Comparison of ENCODE assay signal across 1 cellular context in the genomic region with DNA sequence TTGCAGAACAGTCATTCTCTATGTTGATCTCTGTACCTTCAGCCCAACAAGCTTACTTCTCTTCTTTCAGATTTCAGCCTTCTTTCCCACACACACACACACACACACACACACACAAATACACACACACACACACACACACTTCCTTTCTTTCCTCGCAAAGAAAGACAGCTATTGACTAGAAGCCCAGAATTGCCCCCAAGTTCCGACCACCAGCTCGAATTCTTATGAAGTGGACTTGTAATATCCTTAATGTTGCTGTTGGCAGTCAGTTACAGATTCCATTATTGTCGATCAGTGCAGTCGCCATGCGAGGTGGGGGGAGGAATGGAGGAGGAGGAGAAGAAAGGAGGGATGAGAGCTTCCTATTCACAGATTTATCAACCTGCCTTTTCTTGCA.
TF ChIP-seq lines count a peak whose summit lies in the region.

No MANE protein-coding gene starts in this region.

TF ChIP-seq in GM23338, 12 proteins besides CTCF, POLR2A, EP300 and RAD21 (continued from another document):
- TF ChIP-seq, protein P1, sequence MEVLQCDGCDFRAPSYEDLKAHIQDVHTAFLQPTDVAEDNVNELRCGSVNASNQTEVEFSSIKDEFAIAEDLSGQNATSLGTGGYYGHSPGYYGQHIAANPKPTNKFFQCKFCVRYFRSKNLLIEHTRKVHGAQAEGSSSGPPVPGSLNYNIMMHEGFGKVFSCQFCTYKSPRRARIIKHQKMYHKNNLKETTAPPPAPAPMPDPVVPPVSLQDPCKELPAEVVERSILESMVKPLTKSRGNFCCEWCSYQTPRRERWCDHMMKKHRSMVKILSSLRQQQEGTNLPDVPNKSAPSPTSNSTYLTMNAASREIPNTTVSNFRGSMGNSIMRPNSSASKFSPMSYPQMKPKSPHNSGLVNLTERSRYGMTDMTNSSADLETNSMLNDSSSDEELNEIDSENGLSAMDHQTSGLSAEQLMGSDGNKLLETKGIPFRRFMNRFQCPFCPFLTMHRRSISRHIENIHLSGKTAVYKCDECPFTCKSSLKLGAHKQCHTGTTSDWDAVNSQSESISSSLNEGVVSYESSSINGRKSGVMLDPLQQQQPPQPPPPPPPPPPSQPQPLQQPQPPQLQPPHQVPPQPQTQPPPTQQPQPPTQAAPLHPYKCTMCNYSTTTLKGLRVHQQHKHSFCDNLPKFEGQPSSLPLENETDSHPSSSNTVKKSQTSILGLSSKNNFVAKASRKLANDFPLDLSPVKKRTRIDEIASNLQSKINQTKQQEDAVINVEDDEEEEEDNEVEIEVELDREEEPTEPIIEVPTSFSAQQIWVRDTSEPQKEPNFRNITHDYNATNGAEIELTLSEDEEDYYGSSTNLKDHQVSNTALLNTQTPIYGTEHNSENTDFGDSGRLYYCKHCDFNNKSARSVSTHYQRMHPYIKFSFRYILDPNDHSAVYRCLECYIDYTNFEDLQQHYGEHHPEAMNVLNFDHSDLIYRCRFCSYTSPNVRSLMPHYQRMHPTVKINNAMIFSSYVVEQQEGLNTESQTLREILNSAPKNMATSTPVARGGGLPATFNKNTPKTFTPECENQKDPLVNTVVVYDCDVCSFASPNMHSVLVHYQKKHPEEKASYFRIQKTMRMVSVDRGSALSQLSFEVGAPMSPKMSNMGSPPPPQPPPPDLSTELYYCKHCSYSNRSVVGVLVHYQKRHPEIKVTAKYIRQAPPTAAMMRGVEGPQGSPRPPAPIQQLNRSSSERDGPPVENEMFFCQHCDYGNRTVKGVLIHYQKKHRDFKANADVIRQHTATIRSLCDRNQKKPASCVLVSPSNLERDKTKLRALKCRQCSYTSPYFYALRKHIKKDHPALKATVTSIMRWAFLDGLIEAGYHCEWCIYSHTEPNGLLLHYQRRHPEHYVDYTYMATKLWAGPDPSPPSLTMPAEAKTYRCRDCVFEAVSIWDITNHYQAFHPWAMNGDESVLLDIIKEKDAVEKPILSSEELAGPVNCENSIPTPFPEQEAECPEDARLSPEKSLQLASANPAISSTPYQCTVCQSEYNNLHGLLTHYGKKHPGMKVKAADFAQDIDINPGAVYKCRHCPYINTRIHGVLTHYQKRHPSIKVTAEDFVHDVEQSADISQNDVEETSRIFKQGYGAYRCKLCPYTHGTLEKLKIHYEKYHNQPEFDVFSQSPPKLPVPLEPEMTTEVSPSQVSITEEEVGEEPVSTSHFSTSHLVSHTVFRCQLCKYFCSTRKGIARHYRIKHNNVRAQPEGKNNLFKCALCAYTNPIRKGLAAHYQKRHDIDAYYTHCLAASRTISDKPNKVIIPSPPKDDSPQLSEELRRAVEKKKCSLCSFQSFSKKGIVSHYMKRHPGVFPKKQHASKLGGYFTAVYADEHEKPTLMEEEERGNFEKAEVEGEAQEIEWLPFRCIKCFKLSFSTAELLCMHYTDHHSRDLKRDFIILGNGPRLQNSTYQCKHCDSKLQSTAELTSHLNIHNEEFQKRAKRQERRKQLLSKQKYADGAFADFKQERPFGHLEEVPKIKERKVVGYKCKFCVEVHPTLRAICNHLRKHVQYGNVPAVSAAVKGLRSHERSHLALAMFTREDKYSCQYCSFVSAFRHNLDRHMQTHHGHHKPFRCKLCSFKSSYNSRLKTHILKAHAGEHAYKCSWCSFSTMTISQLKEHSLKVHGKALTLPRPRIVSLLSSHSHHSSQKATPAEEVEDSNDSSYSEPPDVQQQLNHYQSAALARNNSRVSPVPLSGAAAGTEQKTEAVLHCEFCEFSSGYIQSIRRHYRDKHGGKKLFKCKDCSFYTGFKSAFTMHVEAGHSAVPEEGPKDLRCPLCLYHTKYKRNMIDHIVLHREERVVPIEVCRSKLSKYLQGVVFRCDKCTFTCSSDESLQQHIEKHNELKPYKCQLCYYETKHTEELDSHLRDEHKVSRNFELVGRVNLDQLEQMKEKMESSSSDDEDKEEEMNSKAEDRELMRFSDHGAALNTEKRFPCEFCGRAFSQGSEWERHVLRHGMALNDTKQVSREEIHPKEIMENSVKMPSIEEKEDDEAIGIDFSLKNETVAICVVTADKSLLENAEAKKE (CRISPR knock-in tag; IDR thresholded peaks at IDR 0.05): no peak
- TF ChIP-seq ZNF114 (CRISPR knock-in tag; IDR thresholded peaks at IDR 0.05) (no peak), POLR2AphosphoS5 (IDR thresholded peaks at IDR 0.05; ENCODE audit: low read depth) (no peak)
TF ChIP-seq in GM23338: peak in this region for 0.
